Comparison of ENCODE assay signal across 13 cellular contexts in genomic region chr4:87354168-87355102, GRCh38. TPM values are rescaled to one million over a fixed set of nuclear protein-coding genes. Genes with fewer than 3 reads are reported as not detected.
DNase-seq lines count a peak whose midpoint lies in the region; ATAC-seq and TF ChIP-seq lines count a peak whose summit lies in the region.
"Had no signal": no experiment of that assay in that cellular context is flagged by ENCODE, and none has a peak within 500 bp of the region (broad histone marks: within the 10 kb centered on the region; RNA-seq: fewer than 3 reads in every experiment).

No MANE protein-coding gene starts in this region.

- H3K18ac ChIP-seq in mesenchymal stem cell (ENCODE audit: low read depth in 1 of 2, low read length in 2 of 2), result no peak overlapping the region

- H3K14ac ChIP-seq in mesenchymal stem cell (ENCODE audit: low read length in 2 of 2), result no peak overlapping the region

- CTCF ChIA-PET in AG04450 (lab: Charles Lee), result interaction anchor here (0.5 to 1.7 kb wide), 19 partner anchors 9 to 495 kb away, joined by 3 to 30 read pairs (median 5); partner anchors contain the start of gene HSD17B11

- peaks cover 0 to 27% of the 10 kb centered on the region in 2 experiments for H3K36me3 ChIP-seq in mesenchymal stem cell (ENCODE audit: control insufficient read depth in 1 of 2, insufficient read depth in 2 of 2, low read depth in 1 of 2, low read length in 2 of 2)

- H3K27ac ChIP-seq in AG04450 (ENCODE audit: low read depth, low read length) (peak overlapping the region; percentile 52), mesenchymal stem cell (ENCODE audit: low read length, poor library complexity, severe bottlenecking) (no peak overlapping the region)

- H4K91ac ChIP-seq in mesenchymal stem cell (ENCODE audit: low read length), result no peak overlapping the region

- no peak overlapping the region for H2BK15ac ChIP-seq in mesenchymal stem cell (ENCODE audit: low read depth, poor library complexity, severe bottlenecking)

- 63% methylated on average over 1 of the region's 7 CpGs for WGBS in mesenchymal stem cell

- no peak for ATAC-seq in HG03108 (IDR thresholded peaks at IDR 0.05; ENCODE audit: unreplicated experiment)

- no peak overlapping the region for H2AK5ac ChIP-seq in mesenchymal stem cell (ENCODE audit: low read length, severe bottlenecking)

- no peak overlapping the region for H3K4me2 ChIP-seq in mesenchymal stem cell (ENCODE audit: low read length, poor library complexity, severe bottlenecking)

- H3K27me3 ChIP-seq in AG04450 (ENCODE audit: control insufficient read depth, insufficient read depth, low read length) (no peaks in the 10 kb centered on the region), mesenchymal stem cell (ENCODE audit: control insufficient read depth in 1 of 2, insufficient read depth in 1 of 2, low read length in 2 of 2) (no peaks in the 10 kb centered on the region)

- peak overlapping the region; percentile 85 for H3K9ac ChIP-seq in mesenchymal stem cell (ENCODE audit: low read length)

- no peak overlapping the region for H4K8ac ChIP-seq in mesenchymal stem cell (ENCODE audit: low read length)

- peaks cover 1% of the 10 kb centered on the region for H3K79me1 ChIP-seq in mesenchymal stem cell (replicated peaks; ENCODE audit: low read length, poor library complexity, severe bottlenecking)

- no peak overlapping the region for H3K4me3 ChIP-seq in AG04450 (ENCODE audit: low read depth, low read length)
- no peak overlapping the region for H3K4me3 ChIP-seq in cardiac fibroblast (replicated peaks in 1 of 2; ENCODE audit: low read depth in 2 of 2, low read length in 2 of 2)
- H3K4me3 ChIP-seq in mesenchymal stem cell (ENCODE audit: insufficient read depth in 1 of 2, low read depth in 1 of 2, low read length in 2 of 2), result peak overlapping the region in 1 of 2 experiments; percentile 43

- H3K9me3 ChIP-seq in AG04450 (ENCODE audit: control insufficient read depth, insufficient read depth, low read length), result no peaks in the 10 kb centered on the region
- no peaks in the 10 kb centered on the region for H3K9me3 ChIP-seq in mesenchymal stem cell (ENCODE audit: control insufficient read depth, low read length)

- H3K23ac ChIP-seq in mesenchymal stem cell (ENCODE audit: low read length in 2 of 2), result no peak overlapping the region

- no peak overlapping the region for H2BK120ac ChIP-seq in mesenchymal stem cell (ENCODE audit: low read depth, low read length)

- H3K4me1 ChIP-seq in mesenchymal stem cell (ENCODE audit: control insufficient read depth, insufficient read depth, low read depth, low read length), result peaks cover 3% of the 10 kb centered on the region

- TF ChIP-seq CTCF in AG04450 (IDR thresholded peaks at IDR 0.05; ENCODE audit: low read depth, low read length) (no peak), cardiac fibroblast (IDR thresholded peaks at IDR 0.05; ENCODE audit: low read depth, low read length) (no peak)

- DNase-seq in AG04450 (ENCODE audit: low read depth, low spot score) (no peak), HT1080 (ENCODE audit: low read depth) (peak; percentile 36), cardiac fibroblast (ENCODE audit: low read depth in 2 of 2) (peak; percentile 33 to 68), mesenchymal stem cell (peak; percentile 53), COR-L47 (lab: John Stamatoyannopoulos, UW) (no peak), cerebellar nuclear complex (lab: John Stamatoyannopoulos, UW) (no peak)
- DNase-seq in stimulated activated CD4-positive, alpha-beta T cell treated with anti-CD3 and anti-CD28 coated beads, Interleukin-4, amount 100 ng/mL, for 24 hours, result no peak
- DNase-seq: cortex of kidney, NCI-H1417 treated with DMSO at 0.1 percent for 48 hours, NCI-H524 treated with DMSO at 0.1 percent for 48 hours, occipital lobe had no signal

- no peak overlapping the region for H2AFZ ChIP-seq in mesenchymal stem cell (ENCODE audit: low read depth, low read length)

- H2BK5ac ChIP-seq in mesenchymal stem cell (ENCODE audit: low read depth, low read length, poor library complexity, severe bottlenecking), result no peak overlapping the region

- POLR2A ChIA-PET in AG04450 (lab: Yijun Ruan, JAX), result no interaction called here

- no peak overlapping the region for H2BK12ac ChIP-seq in mesenchymal stem cell (ENCODE audit: low read length in 2 of 2)

- no peak overlapping the region for H3K4ac ChIP-seq in mesenchymal stem cell (ENCODE audit: low read depth in 1 of 2, low read length in 2 of 2)

RNA-seq across cellular contexts. Expression of gene HSD17B13, which starts 31.8 kb away (rescaled TPM):
- polyA plus RNA-seq in AG04450 (2011; rRNA removed), result 0.09 TPM in 1 of 2 replicates, not detected in the other
- polyA minus RNA-seq in AG04450 (2011; rRNA and poly(A)+ RNA removed), result not detected in 2 replicates
- total RNA-seq in HT1080 (2014; rRNA removed; shearing (Covaris generic)), result not detected in 2 replicates
- not detected in 2 replicates for polyA plus RNA-seq in HT1080 (2015; cell fraction: cytosol; rRNA removed)
- polyA plus RNA-seq in HT1080 (2015; cell fraction: nucleus; rRNA removed), result not detected in 2 replicates
- 0.06 TPM for polyA plus RNA-seq in mesenchymal stem cell (2013, experiment 1 of 2)
- polyA plus RNA-seq in mesenchymal stem cell (2013, experiment 2 of 2), result 0.04 TPM
- total RNA-seq: H9 had no signal

RNA-seq across cellular contexts. Expression of gene HSD17B11, which starts 36.6 kb away (rescaled TPM):
- 32.4 and 49.7 TPM in 2 replicates for polyA plus RNA-seq in AG04450 (2011; rRNA removed)
- polyA minus RNA-seq in AG04450 (2011; rRNA and poly(A)+ RNA removed), result 12.9 and 19.8 TPM in 2 replicates
- total RNA-seq in HT1080 (2014; rRNA removed; shearing (Covaris generic)), result 10.9 and 13.6 TPM in 2 replicates
- 22.2 and 24.2 TPM in 2 replicates for polyA plus RNA-seq in HT1080 (2015; cell fraction: cytosol; rRNA removed)
- 18.4 and 26.6 TPM in 2 replicates for polyA plus RNA-seq in HT1080 (2015; cell fraction: nucleus; rRNA removed)
- polyA plus RNA-seq in mesenchymal stem cell (2013, experiment 1 of 2), result 31.5 TPM
- polyA plus RNA-seq in mesenchymal stem cell (2013, experiment 2 of 2), result 30.5 TPM

Comparison
In these comparisons a context has a peak if more than half of its experiments do, and no peak if none do; other contexts are left out.
1. DNase-seq: peak in HT1080 (single experiment), cardiac fibroblast (2 of 2) and mesenchymal stem cell (single experiment); none in AG04450 (single experiment), stimulated activated CD4-positive, alpha-beta T cell treated with anti-CD3 and anti-CD28 coated beads, Interleukin-4, amount 100 ng/mL, for 24 hours (single experiment), COR-L47 (single experiment) and cerebellar nuclear complex (0 of 2).